ENCODE assay signal across 33 cellular contexts in the genomic region with DNA sequence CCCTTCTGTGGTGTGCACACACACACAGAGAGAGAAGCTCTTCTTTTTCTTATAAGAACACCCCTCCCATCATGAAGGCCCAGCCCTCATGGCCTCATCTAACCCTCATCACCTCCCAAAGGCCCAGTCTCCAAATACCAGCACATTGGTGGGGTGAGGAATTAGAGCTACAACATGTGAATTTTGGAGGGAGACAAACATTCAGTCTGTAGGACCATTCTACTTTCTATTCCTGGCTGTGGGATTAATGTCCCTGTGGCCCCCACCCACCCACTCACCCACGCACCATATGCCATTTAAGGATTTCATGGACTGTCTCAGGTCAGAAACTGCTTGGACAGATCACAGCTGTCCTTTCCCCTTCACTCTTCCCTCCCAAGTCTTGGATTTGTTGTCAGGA.
"Had no signal": no experiment of that assay in that cellular context is flagged by ENCODE, and none has a peak within 500 bp of the region (broad histone marks: within the 10 kb centered on the region; RNA-seq: fewer than 3 reads in every experiment).

No MANE protein-coding gene starts in this region.

- H3K4me1 Mint-ChIP-seq: activated CD4-positive, alpha-beta memory T cell treated with anti-CD3 and anti-CD28 coated beads, Interleukin-2, amount 10 ng/mL, durations not matched to agents 7 days and 5 days; activated CD8-positive, alpha-beta memory T cell treated with anti-CD3 and anti-CD28 coated beads, Interleukin-2, amount 10 ng/mL, durations not matched to agents 7 days and 5 days; central memory CD8-positive, alpha-beta T cell; T-cell; T-helper 17 cell had no signal

- H3K4me3 ChIP-seq: adrenal gland, K562, Peyer's patch had no signal

- H3K27me3 ChIP-seq: adrenal gland, Peyer's patch had no signal

- H3K9me3 Mint-ChIP-seq: activated CD4-positive, alpha-beta memory T cell treated with anti-CD3 and anti-CD28 coated beads, Interleukin-2, amount 10 ng/mL, durations not matched to agents 7 days and 5 days; activated naive CD4-positive, alpha-beta T cell treated with anti-CD3 and anti-CD28 coated beads for 36 hours; activated naive CD4-positive, alpha-beta T cell treated with anti-CD3 and anti-CD28 coated beads, Interleukin-2, amount 50 U/mL, for 72 hours; central memory CD8-positive, alpha-beta T cell; T-cell had no signal

- ATAC-seq: activated CD8-positive, alpha-beta memory T cell treated with anti-CD3 and anti-CD28 coated beads, Interleukin-2, amount 10 ng/mL, durations not matched to agents 7 days and 5 days; activated naive CD4-positive, alpha-beta T cell treated with anti-CD3 and anti-CD28 coated beads, Interleukin-2, amount 50 U/mL, for 72 hours; K562; PC-3; SK-N-SH treated with all-trans-retinoic acid at 6 μM for 48 hours; T-cell; T-helper 17 cell had no signal

- H3K36me3 ChIP-seq: adrenal gland had no signal

- H3K27ac ChIP-seq: adrenal gland, Peyer's patch, VCaP had no signal

- H3K9me3 ChIP-seq: adrenal gland, Peyer's patch had no signal

- H3K4me3 Mint-ChIP-seq: activated CD4-positive, alpha-beta memory T cell treated with anti-CD3 and anti-CD28 coated beads, Interleukin-2, amount 10 ng/mL, durations not matched to agents 7 days and 5 days; activated CD8-positive, alpha-beta memory T cell treated with anti-CD3 and anti-CD28 coated beads, Interleukin-2, amount 10 ng/mL, durations not matched to agents 7 days and 5 days; activated naive CD4-positive, alpha-beta T cell treated with anti-CD3 and anti-CD28 coated beads for 36 hours; brain; central memory CD8-positive, alpha-beta T cell; T-cell; T-helper 17 cell had no signal

- H3K36me3 Mint-ChIP-seq: activated CD8-positive, alpha-beta memory T cell treated with anti-CD3 and anti-CD28 coated beads, Interleukin-2, amount 10 ng/mL, durations not matched to agents 7 days and 5 days; activated naive CD4-positive, alpha-beta T cell treated with anti-CD3 and anti-CD28 coated beads, Interleukin-2, amount 50 U/mL, for 72 hours; T-cell had no signal

- DNase-seq: activated CD4-positive, alpha-beta memory T cell treated with anti-CD3 and anti-CD28 coated beads, Interleukin-2, amount 10 ng/mL, durations not matched to agents 7 days and 5 days; activated CD4-positive, alpha-beta T cell treated with anti-CD3 and anti-CD28 coated beads for 1 hour; activated CD4-positive, alpha-beta T cell treated with anti-CD3 and anti-CD28 coated beads for 48 hours; activated CD4-positive, CD25-positive, alpha-beta regulatory T cell; activated CD8-positive, alpha-beta memory T cell treated with anti-CD3 and anti-CD28 coated beads for 24 hours; activated CD8-positive, alpha-beta memory T cell treated with anti-CD3 and anti-CD28 coated beads, Interleukin-2, amount 10 ng/mL, durations not matched to agents 7 days and 5 days; activated CD8-positive, alpha-beta memory T cell treated with anti-CD3 and anti-CD28 coated beads, Interleukin-2, amount 50 U/mL, for 48 hours; activated gamma-delta T cell treated with Interleukin-2 at 50 U/mL for 16 hours; activated naive CD4-positive, alpha-beta T cell treated with anti-CD3 and anti-CD28 coated beads for 36 hours; activated T-cell treated with anti-CD3 and anti-CD28 coated beads, Interleukin-2, amount 50 U/mL, for 48 hours; adrenal gland; IMR-90; NCI-H1105; NCI-H1417 treated with DMSO at 0.1 percent for 48 hours; NCI-H187 treated with DMSO at 0.1 percent for 48 hours; NCI-H2081; NCI-H2171 treated with DMSO at 0.1 percent for 48 hours; NCI-H226; NCI-H446 treated with DMSO at 0.1 percent for 48 hours; NCI-H69; NK-92 treated with Interleukin-12 subunit alpha and Interleukin-12 subunit beta, amount 100 ng/mL, for 24 hours; PC-3; RPMI8226; SIG-M5; T-cell; T-helper 17 cell had no signal

- H3K27me3 Mint-ChIP-seq: brain; central memory CD8-positive, alpha-beta T cell had no signal

- H3K27ac Mint-ChIP-seq: activated CD4-positive, alpha-beta memory T cell treated with anti-CD3 and anti-CD28 coated beads, Interleukin-2, amount 10 ng/mL, durations not matched to agents 7 days and 5 days; activated CD8-positive, alpha-beta memory T cell treated with anti-CD3 and anti-CD28 coated beads, Interleukin-2, amount 10 ng/mL, durations not matched to agents 7 days and 5 days; activated naive CD4-positive, alpha-beta T cell treated with anti-CD3 and anti-CD28 coated beads for 36 hours; activated naive CD4-positive, alpha-beta T cell treated with anti-CD3 and anti-CD28 coated beads, Interleukin-2, amount 50 U/mL, for 72 hours; T-cell; T-helper 17 cell had no signal

- H3K4me1 ChIP-seq: adrenal gland, Peyer's patch had no signal
